In genomic region chr7:100270089-100270914, GRCh38 we compare ENCODE assay signal across 1 cellular context.
TF ChIP-seq lines count a peak whose summit lies in the region.

No MANE protein-coding gene starts in this region.

TF ChIP-seq in HepG2, 621 proteins besides CTCF, POLR2A, EP300 and RAD21 (continued from another document):
- peak; percentile 24; the same call in 1 of the 2 replicates for TF ChIP-seq ZNF501 (CRISPR knock-in tag; IDR thresholded peaks at IDR 0.05)
- peak; percentile 80 for TF ChIP-seq HNF1A (IDR thresholded peaks at IDR 0.05; ENCODE audit: low read depth)
- peak; percentile 70; the same call in 1 of the 2 replicates for TF ChIP-seq HNF1A (CRISPR knock-in tag; IDR thresholded peaks at IDR 0.05; ENCODE audit: borderline replicate concordance)
- TF ChIP-seq ZNF275 (CRISPR knock-in tag; IDR thresholded peaks at IDR 0.05; ENCODE audit: borderline replicate concordance): 0 out of 2 replicates have a peak, but pooled peaks have one; percentile 9
- TF ChIP-seq HIC2 (CRISPR knock-in tag; IDR thresholded peaks at IDR 0.05; ENCODE audit: low read depth): peak; percentile 27; the same call in 1 of the 2 replicates
- 0 out of 2 replicates have a peak, but pooled peaks have one; percentile 20 for TF ChIP-seq ZFX (CRISPR knock-in tag; IDR thresholded peaks at IDR 0.05; ENCODE audit: low read depth)
- TF ChIP-seq YEATS2 (CRISPR knock-in tag; IDR thresholded peaks at IDR 0.05; ENCODE audit: borderline replicate concordance): 0 out of 2 replicates have a peak, but pooled peaks have one; percentile 10
- TF ChIP-seq PAXIP1 (CRISPR knock-in tag; conservative IDR thresholded peaks at IDR 0.05): peak; percentile 60
- TF ChIP-seq TARDBP (CRISPR knock-in tag; IDR thresholded peaks at IDR 0.05): peak; percentile 24; the same call in 1 of the 2 replicates
- TF ChIP-seq PITX1 (CRISPR knock-in tag; IDR thresholded peaks at IDR 0.05): 0 out of 2 replicates have a peak, but pooled peaks have one; percentile 38
- 0 out of 2 replicates have a peak, but pooled peaks have one; percentile 33 for TF ChIP-seq ZNF276 (CRISPR knock-in tag; IDR thresholded peaks at IDR 0.05; ENCODE audit: low read depth)
- peak; percentile 77 for TF ChIP-seq TGIF2 (CRISPR knock-in tag; IDR thresholded peaks at IDR 0.05)
- TF ChIP-seq DNMT3B (CRISPR knock-in tag; conservative IDR thresholded peaks at IDR 0.05): 0 out of 2 replicates have a peak, but pooled peaks have one; percentile 10
- TF ChIP-seq NCOR1 (IDR thresholded peaks at IDR 0.05; ENCODE audit: borderline replicate concordance, low read length): peak; percentile 44; the same call in 1 of the 2 replicates
- peak; percentile 70 for TF ChIP-seq NR2F6 (IDR thresholded peaks at IDR 0.05)
- peak; percentile 79 for TF ChIP-seq NR2F6 (CRISPR knock-in tag; IDR thresholded peaks at IDR 0.05)
- TF ChIP-seq HNF4A (CRISPR knock-in tag; IDR thresholded peaks at IDR 0.05): peak; percentile 55
- 0 out of 2 replicates have a peak, but pooled peaks have one; percentile 21 for TF ChIP-seq NR2C2 (CRISPR knock-in tag; IDR thresholded peaks at IDR 0.05; ENCODE audit: borderline replicate concordance)
- 0 out of 2 replicates have a peak, but pooled peaks have one; percentile 33 for TF ChIP-seq PHF21A (CRISPR knock-in tag; IDR thresholded peaks at IDR 0.05)
- TF ChIP-seq SOX13 (IDR thresholded peaks at IDR 0.05): peak; percentile 79
- peak in 1 of 2 experiments; percentile 86; a peak in 2 of 4 replicates for TF ChIP-seq SOX13 (CRISPR knock-in tag; conservative IDR thresholded peaks at IDR 0.05 in 1 of 2, IDR thresholded peaks at IDR 0.05 in 1 of 2)
- TF ChIP-seq ISL2 (CRISPR knock-in tag; IDR thresholded peaks at IDR 0.05): peak; percentile 27; the same call in 1 of the 2 replicates
TF ChIP-seq in HepG2: peak in this region for 43; not testable (repeated sequence) for 578.
